8 cellular contexts compared by ENCODE assay signal in the genomic region with DNA sequence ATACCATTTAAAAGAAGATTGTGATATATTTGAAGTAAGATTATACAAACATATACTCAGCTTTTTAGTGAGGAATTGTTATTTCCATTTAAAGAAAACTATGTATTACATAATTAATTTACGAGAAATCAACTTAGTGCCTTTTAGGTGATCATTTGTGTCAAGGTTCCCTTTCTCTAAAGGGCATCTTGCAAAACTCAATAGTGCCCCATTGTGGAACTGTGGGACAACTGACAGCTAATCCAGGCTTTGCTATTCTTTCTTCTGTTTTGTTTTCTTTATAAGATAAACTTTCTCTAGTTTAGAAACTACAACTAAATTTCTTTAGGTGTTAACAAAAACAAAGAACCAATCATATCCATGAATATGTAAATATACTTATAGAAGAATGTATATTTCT. TPM values are rescaled to one million over a fixed set of nuclear protein-coding genes. Genes with fewer than 3 reads are reported as not detected.
DNase-seq lines count a peak whose midpoint lies in the region; ATAC-seq and TF ChIP-seq lines count a peak whose summit lies in the region.

No MANE protein-coding gene starts in this region.

- H3K27me3 Mint-ChIP-seq in neural crest cell (ENCODE audit: low read depth): no peaks in the 10 kb centered on the region

- H3K27me3 ChIP-seq in colonic mucosa: no peaks in the 10 kb centered on the region

- H3K27ac Mint-ChIP-seq in neural crest cell (ENCODE audit: unreplicated experiment): no peak overlapping the region

- no peak for ATAC-seq in GM19351 (IDR thresholded peaks at IDR 0.05; ENCODE audit: unreplicated experiment)
- no peak for ATAC-seq in GM21737 (IDR thresholded peaks at IDR 0.05; ENCODE audit: unreplicated experiment)

- no peaks in the 10 kb centered on the region for H3K36me3 Mint-ChIP-seq in neural crest cell (ENCODE audit: low read depth)

- no peak overlapping the region for H3K4me3 Mint-ChIP-seq in neural crest cell

- H3K9me3 Mint-ChIP-seq in neural crest cell: peaks cover 2% of the 10 kb centered on the region

- TF ChIP-seq CTCF in GM10266 (IDR thresholded peaks at IDR 0.05; ENCODE audit: control insufficient read depth, insufficient read depth, low read depth, missing control alignments): peak; percentile 26
- TF ChIP-seq CTCF in colonic mucosa (IDR thresholded peaks at IDR 0.05): peak; percentile 11
- TF ChIP-seq CTCF in neural crest cell (conservative IDR thresholded peaks at IDR 0.05): peak; percentile 63

- H3K36me3 ChIP-seq in colonic mucosa: no peaks in the 10 kb centered on the region

- H3K9ac ChIP-seq in colonic mucosa (ENCODE audit: low read depth in 2 of 2, low read length in 2 of 2): no peak overlapping the region

- H3K27ac ChIP-seq in colonic mucosa: no peak overlapping the region

- H3K4me3 ChIP-seq in colonic mucosa: no peak overlapping the region

- peaks cover 10% of the 10 kb centered on the region for H3K4me1 Mint-ChIP-seq in neural crest cell

- intact Hi-C loops in colonic mucosa (cut with DNase I): no loop called here

- H3K4me1 ChIP-seq in colonic mucosa: no peaks in the 10 kb centered on the region

- no peaks in the 10 kb centered on the region for H3K9me3 ChIP-seq in colonic mucosa

- no peak for DNase-seq in GM10266 (ENCODE audit: extremely low spot score)
- peak; percentile 38 for DNase-seq in MV-4-11 (lab: John Stamatoyannopoulos, UW)
- DNase-seq in colonic mucosa: no peak
- DNase-seq in neural crest cell (ENCODE audit: low read depth, low spot score): no peak
- DNase-seq in HuH-7 (ENCODE audit: low spot score): no peak
- DNase-seq in NCI-H1694 (lab: John Stamatoyannopoulos, UW): no peak

RNA-seq across cellular contexts. Expression of gene VIT, which starts 24.3 kb away (rescaled TPM):
- total RNA-seq in colonic mucosa: under 1 TPM; 0.20 to 0.21 TPM
- total RNA-seq in neural crest cell: not detected in 2 replicates

Comparison
In these comparisons a context has a peak if more than half of its experiments do, and no peak if none do; other contexts are left out.
1. CTCF ChIP-seq: peak in every context shown above with its lines; median percentile 63 in neural crest cell; 26 in GM10266; 11 in colonic mucosa.